ENCODE assay signal across 1 cellular context in the genomic region with DNA sequence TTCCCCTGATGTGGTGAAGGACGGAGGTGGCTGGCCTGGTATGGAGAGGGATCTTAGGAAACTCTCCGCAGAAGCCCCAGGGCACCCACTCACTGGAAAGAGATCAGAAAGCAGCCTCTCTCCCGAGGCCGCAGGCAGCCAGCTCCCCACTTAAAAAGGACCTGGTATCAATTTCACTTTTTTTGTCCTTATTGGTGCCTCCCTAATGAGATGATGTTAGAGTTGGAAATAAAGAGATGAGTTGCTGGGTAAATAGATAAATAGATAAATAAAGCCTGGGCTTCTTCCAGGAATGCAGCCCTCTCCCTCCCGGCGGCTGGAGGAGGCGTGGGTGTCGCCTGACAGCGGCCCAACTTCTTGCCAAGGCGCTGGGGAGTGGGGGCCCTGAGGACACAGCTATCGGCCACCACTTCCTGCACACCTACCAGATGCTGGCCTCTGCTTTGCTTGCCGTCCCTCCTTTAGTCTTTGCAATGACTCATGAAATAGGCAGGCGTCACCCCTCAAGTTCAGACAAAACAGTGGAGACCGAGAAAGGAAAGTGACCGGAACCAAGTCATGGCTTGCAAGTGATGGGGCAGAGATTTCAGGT.
TF ChIP-seq lines count a peak whose summit lies in the region.

No MANE protein-coding gene starts in this region.

TF ChIP-seq in H1, 55 proteins besides CTCF, POLR2A, EP300 and RAD21:
- TF ChIP-seq SIN3A (conservative IDR thresholded peaks at IDR 0.05 in 1 of 2, IDR thresholded peaks at IDR 0.05 in 1 of 2; ENCODE audit: low read depth in 1 of 2, low read length in 2 of 2), result no peak
- TF ChIP-seq GABPA (IDR thresholded peaks at IDR 0.05; ENCODE audit: borderline replicate concordance, insufficient read depth, low read length), result no peak
- no peak for TF ChIP-seq SIX5 (IDR thresholded peaks at IDR 0.05; ENCODE audit: low read depth, low read length)
- TF ChIP-seq CTBP2 (IDR thresholded peaks at IDR 0.05; ENCODE audit: borderline replicate concordance, insufficient read depth, insufficient read length, low read length), result no peak
- no peak for TF ChIP-seq JUND (IDR thresholded peaks at IDR 0.05; ENCODE audit: low read length)
- TF ChIP-seq SAP30 (IDR thresholded peaks at IDR 0.05; ENCODE audit: insufficient read depth, insufficient replicate concordance, low read length), result no peak
- TF ChIP-seq RNF2 (IDR thresholded peaks at IDR 0.05; ENCODE audit: borderline replicate concordance, low read depth, low read length, missing control alignments, poor library complexity, severe bottlenecking), result no peak
- no peak for TF ChIP-seq JUN (IDR thresholded peaks at IDR 0.05; ENCODE audit: low read depth, low read length)
- TF ChIP-seq TCF12 (IDR thresholded peaks at IDR 0.05; ENCODE audit: low read depth, low read length), result no peak
- TF ChIP-seq KDM5A (IDR thresholded peaks at IDR 0.05; ENCODE audit: low read length), result no peak
- no peak for TF ChIP-seq RFX5 (IDR thresholded peaks at IDR 0.05; ENCODE audit: borderline replicate concordance, low read depth, low read length)
